ENCODE assay signal across 20 cellular contexts in the genomic region with DNA sequence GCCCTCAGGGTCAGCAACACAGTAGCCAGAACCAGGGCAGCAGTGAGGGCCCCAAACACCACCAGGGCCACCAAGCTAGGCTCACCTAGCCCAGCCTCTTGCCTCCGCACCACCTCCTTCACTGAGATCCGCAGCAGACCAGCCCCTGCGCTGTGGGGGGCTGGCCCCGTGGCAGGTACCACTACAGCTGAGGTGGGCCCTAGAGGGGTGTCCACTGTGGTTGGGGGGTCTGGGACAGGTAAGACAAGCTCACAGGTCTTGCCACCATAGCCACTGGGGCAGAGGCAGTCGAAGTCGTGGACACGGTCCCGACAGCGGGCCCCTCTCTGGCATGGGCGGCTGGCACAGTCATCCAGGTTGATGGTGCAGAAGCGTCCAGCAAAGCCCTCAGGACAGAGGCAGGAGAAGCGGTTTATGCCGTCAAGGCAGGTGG. TPM values are rescaled to one million over a fixed set of nuclear protein-coding genes. Genes with fewer than 3 reads are reported as not detected.
DNase-seq lines count a peak whose midpoint lies in the region; ATAC-seq, FAIRE-seq and TF ChIP-seq lines count a peak whose summit lies in the region.
"Had no signal": no experiment of that assay in that cellular context is flagged by ENCODE, and none has a peak within 500 bp of the region (broad histone marks: within the 10 kb centered on the region; RNA-seq: fewer than 3 reads in every experiment).

No MANE protein-coding gene starts in this region.

- H4K8ac ChIP-seq in IMR-90 (ENCODE audit: low read depth in 2 of 2, low read length in 2 of 2): no peak overlapping the region

- TF ChIP-seq POLR2A in heart left ventricle (IDR thresholded peaks at IDR 0.05) (no peak), IMR-90 (IDR thresholded peaks at IDR 0.05; ENCODE audit: low read depth, low read length) (no peak), K562 (conservative IDR thresholded peaks at IDR 0.05) (no peak), H54 (IDR thresholded peaks at IDR 0.05; ENCODE audit: low read depth, low read length) (no peak)

- H3K14ac ChIP-seq in IMR-90 (replicated peaks; ENCODE audit: low read depth, low read length): no peak overlapping the region

- H3K9ac ChIP-seq in IMR-90 (ENCODE audit: low read depth, low read length) (no peak overlapping the region), K562 (ENCODE audit: insufficient read depth in 1 of 2, low read depth in 2 of 2, low read length in 2 of 2) (no peak overlapping the region; a peak in 1 of 4 replicates)

- peak overlapping the region; percentile 16 for H2AK9ac ChIP-seq in IMR-90 (replicated peaks; ENCODE audit: low read depth, low read length, poor library complexity)

- H3K4me1 ChIP-seq in left ventricle myocardium inferior: peaks cover 30% of the 10 kb centered on the region
- H3K4me1 ChIP-seq in heart left ventricle: peaks cover 0 to 27% (median 6%) of the 10 kb centered on the region in 12 donors
- H3K4me1 ChIP-seq in IMR-90 (ENCODE audit: control insufficient read depth, insufficient read depth, low read length): peaks cover 1% of the 10 kb centered on the region; the same call in 1 of the 2 replicates
- H3K4me1 ChIP-seq in K562 (replicated peaks in 1 of 2; ENCODE audit: control insufficient read depth in 2 of 2, insufficient read depth in 2 of 2, low read length in 2 of 2): peaks cover 0 to 16% of the 10 kb centered on the region in 2 experiments; a peak in 4 of 5 replicates
- H3K4me1 ChIP-seq: A549 had no signal

- H3K79me1 ChIP-seq in IMR-90 (ENCODE audit: low read depth in 1 of 2, low read length in 2 of 2): no peaks in the 10 kb centered on the region

- peaks cover 4% of the 10 kb centered on the region; the same call in 1 of the 2 replicates for H3K9me1 ChIP-seq in IMR-90 (ENCODE audit: insufficient read depth, low read length)
- H3K9me1 ChIP-seq in K562 (ENCODE audit: control insufficient read depth, insufficient read depth, low read length): no peaks in the 10 kb centered on the region

- no peak for DNase-seq in left ventricle myocardium inferior
- DNase-seq in heart left ventricle: no peak
- DNase-seq in IMR-90: no peak
- no peak for DNase-seq in K562 (ENCODE audit: extremely low read depth in 1 of 4, low spot score in 3 of 4)
- DNase-seq in NCI-H774 (lab: John Stamatoyannopoulos, UW): no peak
- DNase-seq in H54 (ENCODE audit: insufficient read length, low spot score): no peak
- DNase-seq: 8988T; C1 segment of cervical spinal cord; Calu3; CD4-positive, alpha-beta memory T cell; COR-L47; DMS53; DMS79 treated with DMSO at 0.1 percent for 48 hours; GF-D8; HCEC 1CT had no signal

- H3K27me3 ChIP-seq in left ventricle myocardium inferior (ENCODE audit: low read depth): peaks cover 8% of the 10 kb centered on the region
- peaks cover 0 to 14% (median 0%) of the 10 kb centered on the region in 9 donors for H3K27me3 ChIP-seq in heart left ventricle
- H3K27me3 ChIP-seq in IMR-90 (ENCODE audit: control insufficient read depth, insufficient read depth, low read length): peaks cover 2% of the 10 kb centered on the region; the same call in 1 of the 2 replicates
- no peaks in the 10 kb centered on the region; a peak in 1 of 5 replicates for H3K27me3 ChIP-seq in K562 (ENCODE audit: control insufficient read depth in 2 of 2, insufficient read depth in 2 of 2, low read length in 2 of 2)

- TF ChIP-seq CTCF in left ventricle myocardium inferior (IDR thresholded peaks at IDR 0.05; ENCODE audit: borderline replicate concordance) (no peak), heart left ventricle (IDR thresholded peaks at IDR 0.05) (no peak), IMR-90 (conservative IDR thresholded peaks at IDR 0.05; ENCODE audit: low read depth, low read length) (no peak), K562 (IDR thresholded peaks at IDR 0.05 in 2 of 3, conservative IDR thresholded peaks at IDR 0.05 in 1 of 3; ENCODE audit: insufficient read depth in 2 of 3, low read depth in 1 of 3, low read length in 3 of 3) (no peak)

- TF ChIP-seq RAD21 in IMR-90 (IDR thresholded peaks at IDR 0.05; ENCODE audit: low read length) (no peak), K562 (CRISPR knock-in tag; conservative IDR thresholded peaks at IDR 0.05 in 1 of 2, IDR thresholded peaks at IDR 0.05 in 1 of 2) (no peak)

- no peak overlapping the region for H2AK5ac ChIP-seq in IMR-90 (ENCODE audit: low read depth, low read length)

- H2BK120ac ChIP-seq in IMR-90 (ENCODE audit: low read depth, low read length): no peak overlapping the region

- no peak overlapping the region for H3K56ac ChIP-seq in IMR-90 (ENCODE audit: extremely low read depth, insufficient read depth, low read length)

- no peak overlapping the region for H3K4me3 ChIP-seq in left ventricle myocardium inferior
- H3K4me3 ChIP-seq in heart left ventricle: no peak overlapping the region
- no peak overlapping the region for H3K4me3 ChIP-seq in IMR-90 (ENCODE audit: insufficient read depth, low read depth, low read length)
- H3K4me3 ChIP-seq in K562: no peak overlapping the region
- H3K4me3 ChIP-seq: A549, GM23338 had no signal

- H2BK15ac ChIP-seq in IMR-90 (ENCODE audit: low read depth, low read length): no peak overlapping the region

- no peak overlapping the region for H2AFZ ChIP-seq in IMR-90 (replicated peaks; ENCODE audit: low read length, poor library complexity)
- H2AFZ ChIP-seq in K562 (ENCODE audit: low read depth, low read length): no peak overlapping the region
- H2AFZ ChIP-seq: GM23338 had no signal

- no peak overlapping the region for H3K18ac ChIP-seq in IMR-90 (ENCODE audit: low read depth, low read length)

- H3K79me2 ChIP-seq in K562 (ENCODE audit: control insufficient read depth, insufficient read depth, low read length): no peaks in the 10 kb centered on the region

- ATAC-seq in heart left ventricle (no peak), IMR-90 (ENCODE audit: low read depth) (no peak), K562 (no peak)
- ATAC-seq: A549, GM23338 had no signal

- in situ Hi-C loops in IMR-90 (cut with MboI; ENCODE audit: low sequenced_read_pairs) (no loop called here), K562 (cut with MboI) (no loop called here)

- H3K9me3 ChIP-seq in left ventricle myocardium inferior (replicated peaks) (no peaks in the 10 kb centered on the region), heart left ventricle (no peaks in the 10 kb centered on the region), IMR-90 (ENCODE audit: control insufficient read depth, insufficient read depth, low read length) (no peaks in the 10 kb centered on the region), K562 (replicated peaks; ENCODE audit: control insufficient read depth, insufficient read depth, low read depth, low read length) (no peaks in the 10 kb centered on the region)
- H3K9me3 ChIP-seq: A549 had no signal

- no peak overlapping the region for H4K5ac ChIP-seq in IMR-90 (ENCODE audit: low read depth, low read length)

- intact Hi-C loops in left ventricle myocardium inferior (cut with micrococcal nuclease): loop anchor here (5.0 kb wide), 2 partner anchors 42 to 57 kb away; no protein-coding TSS in a partner anchor
- intact Hi-C loops in heart left ventricle (cut with DNase I): loop anchor here in 1 of 10 donors (10.0 kb wide), 1 partner anchor 66 kb away; no protein-coding TSS in a partner anchor
- intact Hi-C loops in IMR-90 (cut with micrococcal nuclease): no loop called here
- intact Hi-C loops in K562 (cut with micrococcal nuclease): no loop called here

- H3K36me3 ChIP-seq in left ventricle myocardium inferior (peaks cover 56% of the 10 kb centered on the region), heart left ventricle (peaks cover 0 to 73% (median 54%) of the 10 kb centered on the region in 9 donors), IMR-90 (ENCODE audit: control insufficient read depth, insufficient read depth, low read length) (peaks cover 55% of the 10 kb centered on the region), K562 (ENCODE audit: control insufficient read depth, insufficient read depth, low read length) (peaks cover 28% of the 10 kb centered on the region; the same call in 1 of the 3 replicates)

- no peak overlapping the region for H2BK20ac ChIP-seq in IMR-90 (ENCODE audit: low read depth, low read length)

- H4K91ac ChIP-seq in IMR-90 (ENCODE audit: insufficient read depth, low read depth, low read length): no peak overlapping the region

- no TSS peak for BruUV-seq in IMR-90 (replicated peaks; lab: Mats Ljungman, UMichigan)
- BruUV-seq in K562 (replicated peaks; lab: Mats Ljungman, UMichigan): no TSS peak

- H3K23ac ChIP-seq in IMR-90 (ENCODE audit: low read depth, low read length): no peak overlapping the region

- 91 to 100% (median 96%) methylated on average over 5 to 13 of the region's 13 CpGs for WGBS in heart left ventricle, 4 donors
- WGBS in IMR-90 (ENCODE audit: extremely low coverage in 2 of 2, insufficient read length in 1 of 2), 2 experiments: 94% methylated on average over 9 of the region's 13 CpGs; no CpG with 5 or more reads in 1 of the 2 experiments
- 87% methylated on average over 13 of the region's 13 CpGs for WGBS in K562 (ENCODE audit: insufficient coverage, low coverage, missing lambda C conversion rate)

- H2BK5ac ChIP-seq in IMR-90 (ENCODE audit: low read depth, low read length, poor library complexity, severe bottlenecking): no peak overlapping the region

- H3K4ac ChIP-seq in IMR-90 (ENCODE audit: low read depth, low read length): no peak overlapping the region

- POLR2A ChIA-PET in IMR-90 (lab: Charles Lee; ENCODE audit: unreplicated experiment) (no interaction called here), K562 (lab: Yijun Ruan, JAX) (interaction anchor here (0.6 to 1.3 kb wide), 4 partner anchors 10 to 59 kb away, joined by 3 to 4 read pairs (median 4); no protein-coding TSS in a partner anchor)

- H4K20me1 ChIP-seq in IMR-90 (ENCODE audit: insufficient read depth, low read length) (no peaks in the 10 kb centered on the region; the same call in 1 of the 2 replicates), K562 (replicated peaks; ENCODE audit: control insufficient read depth, insufficient read depth, low read length) (no peaks in the 10 kb centered on the region)

- CTCF ChIA-PET in IMR-90 (lab: Yijun Ruan, JAX): no interaction called here
- CTCF ChIA-PET in K562 (lab: Yijun Ruan, JAX; ENCODE audit: low intra/inter-chr PET ratio): no interaction called here

- H3K27ac ChIP-seq in left ventricle myocardium inferior (replicated peaks): peak overlapping the region; percentile 52
- peak overlapping the region in 4 of 12 donors; percentile 14 to 50 (median 20) for H3K27ac ChIP-seq in heart left ventricle
- H3K27ac ChIP-seq in IMR-90 (ENCODE audit: insufficient read depth, low read length): no peak overlapping the region
- no peak overlapping the region for H3K27ac ChIP-seq in K562 (ENCODE audit: extremely low read depth, low read depth, low read length)
- H3K27ac ChIP-seq: A549 had no signal

- TF ChIP-seq EP300 in K562 (IDR thresholded peaks at IDR 0.05; ENCODE audit: low read length): no peak

- dilution Hi-C loops in IMR-90 (cut with HindIII; ENCODE audit: low sequenced_read_pairs, unreplicated experiment): no loop called here

- FAIRE-seq in K562 (lab: Jason Lieb, UNC) (no peak), H54 (lab: Jason Lieb, UNC) (no peak)
- FAIRE-seq: A549, GM12891, GM18507 had no signal

- H3K4me2 ChIP-seq in IMR-90 (ENCODE audit: low read depth, low read length) (no peak overlapping the region), K562 (ENCODE audit: insufficient read depth, low read length) (no peak overlapping the region)
- H3K4me2 ChIP-seq: A549, GM23338 had no signal

RNA-seq across cellular contexts. Expression of a gene that starts 4.6 kb away (rescaled TPM):
- total RNA-seq in left ventricle myocardium inferior: 3.3 TPM
- total RNA-seq in heart left ventricle: 1 to 10 TPM in 8 of 9 donors, under 1 TPM in 1; 0.61 to 4.1 (median 2.6) TPM
- polyA plus RNA-seq in heart left ventricle: 1 to 10 TPM; 3.2 to 8.1 TPM
- total RNA-seq in IMR-90 (2012; rRNA removed): 0.90 and 1.1 TPM in 2 replicates
- polyA plus RNA-seq in IMR-90 (2012; rRNA removed): 2.8 and 3.0 TPM in 2 replicates
- 5.5 and 6.7 TPM in 2 replicates for polyA plus RNA-seq in IMR-90 (2012; cell fraction: cytosol; rRNA removed)
- polyA plus RNA-seq in IMR-90 (2012; cell fraction: nucleus; rRNA removed; ENCODE audit: low replicate concordance): 1.4 and 4.8 TPM in 2 replicates
- 0.30 and 1.3 TPM in 2 replicates for total RNA-seq in K562 (2011; cell fraction: chromatin; rRNA removed; ENCODE audit: low replicate concordance)
- total RNA-seq in K562 (2011; cell fraction: nucleolus; rRNA removed): 2.2 and 3.3 TPM in 2 replicates
- 1.9 and 2.0 TPM in 2 replicates for total RNA-seq in K562 (2011; cell fraction: nucleoplasm; rRNA removed)
- 0.23 and 0.29 TPM in 2 replicates for total RNA-seq in K562 (2014; rRNA removed)
- not detected in 2 replicates for total RNA-seq in K562 (2014; rRNA removed; fragmentation: Illumina TruSeq; extraction: Trizol)
- total RNA-seq in K562 (2015; rRNA removed; fragmentation: Illumina TruSeq; extraction: Trizol): 0.11 TPM in 1 of 2 replicates, not detected in the other
- total RNA-seq in K562 (2021): 0.36 and 0.53 TPM in 2 replicates
- 0.35 and 0.74 TPM in 2 replicates for polyA plus RNA-seq in K562 (2011; rRNA removed)
- polyA plus RNA-seq in K562 (2011; cell fraction: cytosol; rRNA removed): 1.0 and 1.8 TPM in 2 replicates
- polyA plus RNA-seq in K562 (2011; cell fraction: nucleus; rRNA removed): 0.87 and 1.3 TPM in 2 replicates
- 0.59 and 0.60 TPM in 2 replicates for polyA plus RNA-seq in K562 (2012)
- polyA plus RNA-seq in K562 (2014; fragmentation: Illumina TruSeq; extraction: Trizol): 0.16 and 0.37 TPM in 2 replicates
- polyA plus RNA-seq in K562 (2014; fragmentation: Nextera tagmentation; extraction: Ambion mirVana): not detected
- polyA plus RNA-seq in K562 (2014; rRNA removed): 0.45 and 0.65 TPM in 2 replicates
- 0.25 and 0.27 TPM in 2 replicates for polyA minus RNA-seq in K562 (2011; rRNA and poly(A)+ RNA removed)
- not detected in 2 replicates for polyA minus RNA-seq in K562 (2011; cell fraction: cytosol; rRNA and poly(A)+ RNA removed)
- polyA minus RNA-seq in K562 (2011; cell fraction: nucleus; rRNA and poly(A)+ RNA removed): 0.13 and 0.44 TPM in 2 replicates

RNA-seq across cellular contexts. Expression of a gene that starts 23.4 kb away (rescaled TPM):
- total RNA-seq in left ventricle myocardium inferior (11.7 TPM), heart left ventricle (10 to 100 TPM in 5 of 9 donors, 1 to 10 TPM in 4; 6.4 to 18.3 (median 10.3) TPM), IMR-90 (2012; rRNA removed) (4.7 and 7.0 TPM in 2 replicates), K562 (2014; rRNA removed) (16.5 and 20.4 TPM in 2 replicates), K562 (2014; rRNA removed; fragmentation: Illumina TruSeq; extraction: Trizol) (6.8 and 10.5 TPM in 2 replicates), K562 (2015; rRNA removed; fragmentation: Illumina TruSeq; extraction: Trizol) (13.4 TPM in 2 replicates), K562 (2021) (28.4 and 29.1 TPM in 2 replicates)
- polyA plus RNA-seq in heart left ventricle (10 to 100 TPM in 1 of 2 donors, 1 to 10 TPM in 1; 7.3 to 19.6 TPM), IMR-90 (2012; rRNA removed) (26.3 and 28.0 TPM in 2 replicates), K562 (2011; rRNA removed) (13.7 and 23.5 TPM in 2 replicates), K562 (2014; fragmentation: Illumina TruSeq; extraction: Trizol) (21.3 and 25.8 TPM in 2 replicates), K562 (2014; fragmentation: Nextera tagmentation; extraction: Ambion mirVana) (1 to 10 TPM; 2.4 to 2.6 TPM), K562 (2014; rRNA removed) (21.7 and 21.8 TPM in 2 replicates)
- 12.0 and 19.1 TPM in 2 replicates for polyA plus RNA-seq in IMR-90 (2012; cell fraction: cytosol; rRNA removed)
- 49.8 and 115 TPM in 2 replicates for polyA plus RNA-seq in IMR-90 (2012; cell fraction: nucleus; rRNA removed; ENCODE audit: low replicate concordance)
- 98.1 and 219 TPM in 2 replicates for total RNA-seq in K562 (2011; cell fraction: chromatin; rRNA removed; ENCODE audit: low replicate concordance)
- total RNA-seq in K562 (2011; cell fraction: nucleolus; rRNA removed): 108 and 125 TPM in 2 replicates
- 89.8 and 98.2 TPM in 2 replicates for total RNA-seq in K562 (2011; cell fraction: nucleoplasm; rRNA removed)
- polyA plus RNA-seq in K562 (2011; cell fraction: cytosol; rRNA removed): 13.8 and 24.4 TPM in 2 replicates
- 79.9 and 89.8 TPM in 2 replicates for polyA plus RNA-seq in K562 (2011; cell fraction: nucleus; rRNA removed)
- polyA plus RNA-seq in K562 (2012): 19.5 and 28.6 TPM in 2 replicates
- polyA minus RNA-seq in K562 (2011; rRNA and poly(A)+ RNA removed): 11.0 and 11.4 TPM in 2 replicates
- 15.0 and 21.0 TPM in 2 replicates for polyA minus RNA-seq in K562 (2011; cell fraction: cytosol; rRNA and poly(A)+ RNA removed)
- polyA minus RNA-seq in K562 (2011; cell fraction: nucleus; rRNA and poly(A)+ RNA removed): 16.6 and 23.7 TPM in 2 replicates

RNA-seq across cellular contexts. Expression of a gene that starts 26.7 kb away (rescaled TPM):
- total RNA-seq in left ventricle myocardium inferior (24.1 TPM), heart left ventricle (10 to 100 TPM; 16.9 to 34.5 (median 19.1) TPM), IMR-90 (2012; rRNA removed) (12.2 and 12.5 TPM in 2 replicates), K562 (2014; rRNA removed) (17.0 and 23.1 TPM in 2 replicates), K562 (2014; rRNA removed; fragmentation: Illumina TruSeq; extraction: Trizol) (7.2 TPM in 2 replicates), K562 (2015; rRNA removed; fragmentation: Illumina TruSeq; extraction: Trizol) (11.1 and 11.2 TPM in 2 replicates), K562 (2021) (25.4 and 35.8 TPM in 2 replicates)
- polyA plus RNA-seq in heart left ventricle (10 to 100 TPM; 16.5 TPM), IMR-90 (2012; rRNA removed) (34.2 and 35.8 TPM in 2 replicates), K562 (2011; rRNA removed) (16.2 and 25.3 TPM in 2 replicates), K562 (2014; fragmentation: Illumina TruSeq; extraction: Trizol) (17.0 and 21.3 TPM in 2 replicates), K562 (2014; fragmentation: Nextera tagmentation; extraction: Ambion mirVana) (under 1 TPM; 0.06 to 0.29 TPM), K562 (2014; rRNA removed) (24.2 and 31.1 TPM in 2 replicates)
- 32.2 and 36.9 TPM in 2 replicates for polyA plus RNA-seq in IMR-90 (2012; cell fraction: cytosol; rRNA removed)
- 136 and 192 TPM in 2 replicates for polyA plus RNA-seq in IMR-90 (2012; cell fraction: nucleus; rRNA removed; ENCODE audit: low replicate concordance)
- 43.2 and 99.7 TPM in 2 replicates for total RNA-seq in K562 (2011; cell fraction: chromatin; rRNA removed; ENCODE audit: low replicate concordance)
- total RNA-seq in K562 (2011; cell fraction: nucleolus; rRNA removed): 41.3 and 52.0 TPM in 2 replicates
- total RNA-seq in K562 (2011; cell fraction: nucleoplasm; rRNA removed): 55.1 and 68.1 TPM in 2 replicates
- 16.2 and 19.2 TPM in 2 replicates for polyA plus RNA-seq in K562 (2011; cell fraction: cytosol; rRNA removed)
- 92.6 and 107 TPM in 2 replicates for polyA plus RNA-seq in K562 (2011; cell fraction: nucleus; rRNA removed)
- 19.6 and 33.5 TPM in 2 replicates for polyA plus RNA-seq in K562 (2012)
- polyA minus RNA-seq in K562 (2011; rRNA and poly(A)+ RNA removed): 11.2 and 14.6 TPM in 2 replicates
- polyA minus RNA-seq in K562 (2011; cell fraction: cytosol; rRNA and poly(A)+ RNA removed): 8.1 and 9.8 TPM in 2 replicates
- polyA minus RNA-seq in K562 (2011; cell fraction: nucleus; rRNA and poly(A)+ RNA removed): 16.6 and 17.1 TPM in 2 replicates

RNA-seq across cellular contexts. Expression of a gene that starts 59.4 kb away (rescaled TPM):
- 1.6 TPM for total RNA-seq in left ventricle myocardium inferior
- total RNA-seq in heart left ventricle: 1 to 10 TPM in 8 of 9 donors, under 1 TPM in 1; 0.50 to 5.1 (median 1.9) TPM
- polyA plus RNA-seq in heart left ventricle: 1 to 10 TPM in 1 of 2 donors, under 1 TPM in 1; 0.53 to 1.9 TPM
- total RNA-seq in IMR-90 (2012; rRNA removed): under 0.01 TPM in 2 replicates
- 0.23 and 0.31 TPM in 2 replicates for polyA plus RNA-seq in IMR-90 (2012; rRNA removed)
- polyA plus RNA-seq in IMR-90 (2012; cell fraction: cytosol; rRNA removed): 0.51 and 0.55 TPM in 2 replicates
- 0.26 and 0.49 TPM in 2 replicates for polyA plus RNA-seq in IMR-90 (2012; cell fraction: nucleus; rRNA removed; ENCODE audit: low replicate concordance)
- 0.58 TPM in 1 of 2 replicates, not detected in the other for total RNA-seq in K562 (2011; cell fraction: chromatin; rRNA removed; ENCODE audit: low replicate concordance)
- 0.53 and 0.83 TPM in 2 replicates for total RNA-seq in K562 (2011; cell fraction: nucleolus; rRNA removed)
- 0.53 and 0.66 TPM in 2 replicates for total RNA-seq in K562 (2011; cell fraction: nucleoplasm; rRNA removed)
- 0.12 and 0.27 TPM in 2 replicates for total RNA-seq in K562 (2014; rRNA removed)
- not detected in 2 replicates for total RNA-seq in K562 (2014; rRNA removed; fragmentation: Illumina TruSeq; extraction: Trizol)
- 0.07 and 0.11 TPM in 2 replicates for total RNA-seq in K562 (2015; rRNA removed; fragmentation: Illumina TruSeq; extraction: Trizol)
- 0.34 and 0.55 TPM in 2 replicates for total RNA-seq in K562 (2021)
- 0.07 and 0.20 TPM in 2 replicates for polyA plus RNA-seq in K562 (2011; rRNA removed)
- polyA plus RNA-seq in K562 (2011; cell fraction: cytosol; rRNA removed): 0.16 and 0.39 TPM in 2 replicates
- 0.50 TPM in 1 of 2 replicates, not detected in the other for polyA plus RNA-seq in K562 (2011; cell fraction: nucleus; rRNA removed)
- 0.08 and 0.21 TPM in 2 replicates for polyA plus RNA-seq in K562 (2012)
- 0.07 and 0.12 TPM in 2 replicates for polyA plus RNA-seq in K562 (2014; fragmentation: Illumina TruSeq; extraction: Trizol)
- not detected for polyA plus RNA-seq in K562 (2014; fragmentation: Nextera tagmentation; extraction: Ambion mirVana)
- polyA plus RNA-seq in K562 (2014; rRNA removed): 0.08 and 0.09 TPM in 2 replicates
- polyA minus RNA-seq in K562 (2011; rRNA and poly(A)+ RNA removed): 0.12 TPM in 1 of 2 replicates, not detected in the other
- not detected in 2 replicates for polyA minus RNA-seq in K562 (2011; cell fraction: cytosol; rRNA and poly(A)+ RNA removed)
- polyA minus RNA-seq in K562 (2011; cell fraction: nucleus; rRNA and poly(A)+ RNA removed): 0.54 and 0.78 TPM in 2 replicates
- total RNA-seq: Daoy had no signal
- polyA plus RNA-seq: CD4-positive, alpha-beta memory T cell had no signal
